Comparison of ENCODE assay signal across 1 cellular context in the genomic region with DNA sequence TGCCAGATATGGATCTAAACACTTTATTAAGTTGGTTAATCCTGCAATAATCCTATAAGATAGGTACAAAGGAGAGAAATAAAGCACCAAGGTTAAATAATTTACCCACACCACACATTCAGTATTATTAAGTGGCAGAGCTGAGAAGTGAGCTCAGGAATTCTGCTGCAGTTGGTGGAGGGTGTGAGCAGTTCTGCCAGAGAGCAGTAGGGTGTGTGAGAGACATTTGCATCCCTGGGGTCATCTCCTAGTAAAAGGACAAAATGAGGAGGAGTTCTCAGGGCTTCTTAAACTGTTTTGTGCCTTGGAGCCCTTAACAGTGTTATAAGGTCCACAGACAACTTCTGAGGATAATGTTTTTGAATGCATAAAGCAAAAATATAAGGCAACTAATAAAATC.
TF ChIP-seq lines count a peak whose summit lies in the region.

No MANE protein-coding gene starts in this region.

TF ChIP-seq in GM23338, 12 proteins besides CTCF, POLR2A, EP300 and RAD21 (continued from another document):
- TF ChIP-seq, protein P1, sequence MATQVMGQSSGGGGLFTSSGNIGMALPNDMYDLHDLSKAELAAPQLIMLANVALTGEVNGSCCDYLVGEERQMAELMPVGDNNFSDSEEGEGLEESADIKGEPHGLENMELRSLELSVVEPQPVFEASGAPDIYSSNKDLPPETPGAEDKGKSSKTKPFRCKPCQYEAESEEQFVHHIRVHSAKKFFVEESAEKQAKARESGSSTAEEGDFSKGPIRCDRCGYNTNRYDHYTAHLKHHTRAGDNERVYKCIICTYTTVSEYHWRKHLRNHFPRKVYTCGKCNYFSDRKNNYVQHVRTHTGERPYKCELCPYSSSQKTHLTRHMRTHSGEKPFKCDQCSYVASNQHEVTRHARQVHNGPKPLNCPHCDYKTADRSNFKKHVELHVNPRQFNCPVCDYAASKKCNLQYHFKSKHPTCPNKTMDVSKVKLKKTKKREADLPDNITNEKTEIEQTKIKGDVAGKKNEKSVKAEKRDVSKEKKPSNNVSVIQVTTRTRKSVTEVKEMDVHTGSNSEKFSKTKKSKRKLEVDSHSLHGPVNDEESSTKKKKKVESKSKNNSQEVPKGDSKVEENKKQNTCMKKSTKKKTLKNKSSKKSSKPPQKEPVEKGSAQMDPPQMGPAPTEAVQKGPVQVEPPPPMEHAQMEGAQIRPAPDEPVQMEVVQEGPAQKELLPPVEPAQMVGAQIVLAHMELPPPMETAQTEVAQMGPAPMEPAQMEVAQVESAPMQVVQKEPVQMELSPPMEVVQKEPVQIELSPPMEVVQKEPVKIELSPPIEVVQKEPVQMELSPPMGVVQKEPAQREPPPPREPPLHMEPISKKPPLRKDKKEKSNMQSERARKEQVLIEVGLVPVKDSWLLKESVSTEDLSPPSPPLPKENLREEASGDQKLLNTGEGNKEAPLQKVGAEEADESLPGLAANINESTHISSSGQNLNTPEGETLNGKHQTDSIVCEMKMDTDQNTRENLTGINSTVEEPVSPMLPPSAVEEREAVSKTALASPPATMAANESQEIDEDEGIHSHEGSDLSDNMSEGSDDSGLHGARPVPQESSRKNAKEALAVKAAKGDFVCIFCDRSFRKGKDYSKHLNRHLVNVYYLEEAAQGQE (IDR thresholded peaks at IDR 0.05; ENCODE audit: unreplicated experiment), result no peak
- TF ChIP-seq NANOG (IDR thresholded peaks at IDR 0.05; ENCODE audit: borderline replicate concordance), result no peak
- no peak for TF ChIP-seq POLR2AphosphoS5 (IDR thresholded peaks at IDR 0.05; ENCODE audit: low read depth)
- TF ChIP-seq, protein P2, sequence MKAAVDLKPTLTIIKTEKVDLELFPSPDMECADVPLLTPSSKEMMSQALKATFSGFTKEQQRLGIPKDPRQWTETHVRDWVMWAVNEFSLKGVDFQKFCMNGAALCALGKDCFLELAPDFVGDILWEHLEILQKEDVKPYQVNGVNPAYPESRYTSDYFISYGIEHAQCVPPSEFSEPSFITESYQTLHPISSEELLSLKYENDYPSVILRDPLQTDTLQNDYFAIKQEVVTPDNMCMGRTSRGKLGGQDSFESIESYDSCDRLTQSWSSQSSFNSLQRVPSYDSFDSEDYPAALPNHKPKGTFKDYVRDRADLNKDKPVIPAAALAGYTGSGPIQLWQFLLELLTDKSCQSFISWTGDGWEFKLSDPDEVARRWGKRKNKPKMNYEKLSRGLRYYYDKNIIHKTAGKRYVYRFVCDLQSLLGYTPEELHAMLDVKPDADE (IDR thresholded peaks at IDR 0.05), result no peak
- TF ChIP-seq, protein P3, sequence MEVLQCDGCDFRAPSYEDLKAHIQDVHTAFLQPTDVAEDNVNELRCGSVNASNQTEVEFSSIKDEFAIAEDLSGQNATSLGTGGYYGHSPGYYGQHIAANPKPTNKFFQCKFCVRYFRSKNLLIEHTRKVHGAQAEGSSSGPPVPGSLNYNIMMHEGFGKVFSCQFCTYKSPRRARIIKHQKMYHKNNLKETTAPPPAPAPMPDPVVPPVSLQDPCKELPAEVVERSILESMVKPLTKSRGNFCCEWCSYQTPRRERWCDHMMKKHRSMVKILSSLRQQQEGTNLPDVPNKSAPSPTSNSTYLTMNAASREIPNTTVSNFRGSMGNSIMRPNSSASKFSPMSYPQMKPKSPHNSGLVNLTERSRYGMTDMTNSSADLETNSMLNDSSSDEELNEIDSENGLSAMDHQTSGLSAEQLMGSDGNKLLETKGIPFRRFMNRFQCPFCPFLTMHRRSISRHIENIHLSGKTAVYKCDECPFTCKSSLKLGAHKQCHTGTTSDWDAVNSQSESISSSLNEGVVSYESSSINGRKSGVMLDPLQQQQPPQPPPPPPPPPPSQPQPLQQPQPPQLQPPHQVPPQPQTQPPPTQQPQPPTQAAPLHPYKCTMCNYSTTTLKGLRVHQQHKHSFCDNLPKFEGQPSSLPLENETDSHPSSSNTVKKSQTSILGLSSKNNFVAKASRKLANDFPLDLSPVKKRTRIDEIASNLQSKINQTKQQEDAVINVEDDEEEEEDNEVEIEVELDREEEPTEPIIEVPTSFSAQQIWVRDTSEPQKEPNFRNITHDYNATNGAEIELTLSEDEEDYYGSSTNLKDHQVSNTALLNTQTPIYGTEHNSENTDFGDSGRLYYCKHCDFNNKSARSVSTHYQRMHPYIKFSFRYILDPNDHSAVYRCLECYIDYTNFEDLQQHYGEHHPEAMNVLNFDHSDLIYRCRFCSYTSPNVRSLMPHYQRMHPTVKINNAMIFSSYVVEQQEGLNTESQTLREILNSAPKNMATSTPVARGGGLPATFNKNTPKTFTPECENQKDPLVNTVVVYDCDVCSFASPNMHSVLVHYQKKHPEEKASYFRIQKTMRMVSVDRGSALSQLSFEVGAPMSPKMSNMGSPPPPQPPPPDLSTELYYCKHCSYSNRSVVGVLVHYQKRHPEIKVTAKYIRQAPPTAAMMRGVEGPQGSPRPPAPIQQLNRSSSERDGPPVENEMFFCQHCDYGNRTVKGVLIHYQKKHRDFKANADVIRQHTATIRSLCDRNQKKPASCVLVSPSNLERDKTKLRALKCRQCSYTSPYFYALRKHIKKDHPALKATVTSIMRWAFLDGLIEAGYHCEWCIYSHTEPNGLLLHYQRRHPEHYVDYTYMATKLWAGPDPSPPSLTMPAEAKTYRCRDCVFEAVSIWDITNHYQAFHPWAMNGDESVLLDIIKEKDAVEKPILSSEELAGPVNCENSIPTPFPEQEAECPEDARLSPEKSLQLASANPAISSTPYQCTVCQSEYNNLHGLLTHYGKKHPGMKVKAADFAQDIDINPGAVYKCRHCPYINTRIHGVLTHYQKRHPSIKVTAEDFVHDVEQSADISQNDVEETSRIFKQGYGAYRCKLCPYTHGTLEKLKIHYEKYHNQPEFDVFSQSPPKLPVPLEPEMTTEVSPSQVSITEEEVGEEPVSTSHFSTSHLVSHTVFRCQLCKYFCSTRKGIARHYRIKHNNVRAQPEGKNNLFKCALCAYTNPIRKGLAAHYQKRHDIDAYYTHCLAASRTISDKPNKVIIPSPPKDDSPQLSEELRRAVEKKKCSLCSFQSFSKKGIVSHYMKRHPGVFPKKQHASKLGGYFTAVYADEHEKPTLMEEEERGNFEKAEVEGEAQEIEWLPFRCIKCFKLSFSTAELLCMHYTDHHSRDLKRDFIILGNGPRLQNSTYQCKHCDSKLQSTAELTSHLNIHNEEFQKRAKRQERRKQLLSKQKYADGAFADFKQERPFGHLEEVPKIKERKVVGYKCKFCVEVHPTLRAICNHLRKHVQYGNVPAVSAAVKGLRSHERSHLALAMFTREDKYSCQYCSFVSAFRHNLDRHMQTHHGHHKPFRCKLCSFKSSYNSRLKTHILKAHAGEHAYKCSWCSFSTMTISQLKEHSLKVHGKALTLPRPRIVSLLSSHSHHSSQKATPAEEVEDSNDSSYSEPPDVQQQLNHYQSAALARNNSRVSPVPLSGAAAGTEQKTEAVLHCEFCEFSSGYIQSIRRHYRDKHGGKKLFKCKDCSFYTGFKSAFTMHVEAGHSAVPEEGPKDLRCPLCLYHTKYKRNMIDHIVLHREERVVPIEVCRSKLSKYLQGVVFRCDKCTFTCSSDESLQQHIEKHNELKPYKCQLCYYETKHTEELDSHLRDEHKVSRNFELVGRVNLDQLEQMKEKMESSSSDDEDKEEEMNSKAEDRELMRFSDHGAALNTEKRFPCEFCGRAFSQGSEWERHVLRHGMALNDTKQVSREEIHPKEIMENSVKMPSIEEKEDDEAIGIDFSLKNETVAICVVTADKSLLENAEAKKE (CRISPR knock-in tag; IDR thresholded peaks at IDR 0.05), result no peak
- TF ChIP-seq EZH2 (IDR thresholded peaks at IDR 0.05; ENCODE audit: low read depth, unreplicated experiment), result no peak
- TF ChIP-seq JUNB (IDR thresholded peaks at IDR 0.05; ENCODE audit: unreplicated experiment), result no peak
- no peak for TF ChIP-seq EZH2phosphoT487 (IDR thresholded peaks at IDR 0.05; ENCODE audit: unreplicated experiment)
- TF ChIP-seq ZNF331 (CRISPR knock-in tag; IDR thresholded peaks at IDR 0.05; ENCODE audit: low read depth), result no peak
- no peak for TF ChIP-seq ZNF114 (CRISPR knock-in tag; IDR thresholded peaks at IDR 0.05)
- no peak for TF ChIP-seq CREB1 (CRISPR knock-in tag; IDR thresholded peaks at IDR 0.05; ENCODE audit: low read depth)
TF ChIP-seq in GM23338: peak in this region for 0.
